Comparison of ENCODE assay signal across 8 cellular contexts in genomic region chr11:66335531-66336233, GRCh38. TPM values are rescaled to one million over a fixed set of nuclear protein-coding genes. Genes with fewer than 3 reads are reported as not detected.
DNase-seq lines count a peak whose midpoint lies in the region; ATAC-seq and TF ChIP-seq lines count a peak whose summit lies in the region.

No MANE protein-coding gene starts in this region.

- no peak for DNase-seq in AG04450 (ENCODE audit: low read depth, low spot score)
- DNase-seq in HK-2 (ENCODE audit: unreplicated experiment), result peak; percentile 73
- peak; percentile 55 for DNase-seq in amniotic stem cell (lab: John Stamatoyannopoulos, UW)
- peak; percentile 75 for DNase-seq in hepatic stellate cell (ENCODE audit: low spot score)
- DNase-seq in sciatic nerve (ENCODE audit: low spot score), result no peak
- no peak for DNase-seq in NCI-H2227 treated with DMSO at 0.1 percent for 48 hours (lab: John Stamatoyannopoulos, UW)

- CTCF ChIA-PET in AG04450 (lab: Charles Lee), result interaction anchor here (0.7 to 2.3 kb wide), 10 partner anchors 9 to 54 kb away, joined by 3 to 64 read pairs (median 4); partner anchors contain the start of genes BRMS1, CD248 and YIF1A

- no peaks in the 10 kb centered on the region for H3K27me3 ChIP-seq in AG04450 (ENCODE audit: control insufficient read depth, insufficient read depth, low read length)

- H3K27ac ChIP-seq in AG04450 (ENCODE audit: low read depth, low read length), result peak overlapping the region; percentile 97

- intact Hi-C loops in sciatic nerve (cut with DNase I), result no loop called here

- POLR2A ChIA-PET in AG04450 (lab: Yijun Ruan, JAX), result interaction anchor here (0.5 to 3.7 kb wide), 15 partner anchors 9 to 779 kb away, joined by 3 to 99 read pairs (median 5); partner anchors contain the start of genes B4GAT1, BRMS1, CD248 and YIF1A

- H3K4me3 ChIP-seq in AG04450 (ENCODE audit: low read depth, low read length), result peak overlapping the region; percentile 85

- peak; percentile 12 for ATAC-seq in sciatic nerve
- no peak for ATAC-seq in GM18520 (IDR thresholded peaks at IDR 0.05; ENCODE audit: unreplicated experiment)
- ATAC-seq in HG03439 (IDR thresholded peaks at IDR 0.05; ENCODE audit: unreplicated experiment), result no peak

- peaks cover 3% of the 10 kb centered on the region; the same call in 1 of the 2 replicates for H3K9me3 ChIP-seq in AG04450 (ENCODE audit: control insufficient read depth, insufficient read depth, low read length)

- no peak for TF ChIP-seq CTCF in AG04450 (IDR thresholded peaks at IDR 0.05; ENCODE audit: low read depth, low read length)

RNA-seq across cellular contexts. Expression of gene RIN1, which starts 0.6 kb away (rescaled TPM):
- 6.7 and 9.0 TPM in 2 replicates for polyA plus RNA-seq in AG04450 (2011; rRNA removed)
- 5.7 and 5.9 TPM in 2 replicates for polyA minus RNA-seq in AG04450 (2011; rRNA and poly(A)+ RNA removed)
- 5.0 TPM for total RNA-seq in sciatic nerve

RNA-seq across cellular contexts. Expression of gene BRMS1, which starts 9.2 kb away (rescaled TPM):
- 35.2 and 39.3 TPM in 2 replicates for polyA plus RNA-seq in AG04450 (2011; rRNA removed)
- 12.9 and 15.2 TPM in 2 replicates for polyA minus RNA-seq in AG04450 (2011; rRNA and poly(A)+ RNA removed)
- 18.7 TPM for total RNA-seq in sciatic nerve

RNA-seq across cellular contexts. Expression of gene B4GAT1, which starts 11.7 kb away (rescaled TPM):
- polyA plus RNA-seq in AG04450 (2011; rRNA removed), result 15.9 and 17.7 TPM in 2 replicates
- 3.0 and 4.4 TPM in 2 replicates for polyA minus RNA-seq in AG04450 (2011; rRNA and poly(A)+ RNA removed)
- total RNA-seq in sciatic nerve, result 49.3 TPM

RNA-seq across cellular contexts. Expression of gene CD248, which starts 18.8 kb away (rescaled TPM):
- polyA plus RNA-seq in AG04450 (2011; rRNA removed), result 105 and 128 TPM in 2 replicates
- 55.9 and 67.4 TPM in 2 replicates for polyA minus RNA-seq in AG04450 (2011; rRNA and poly(A)+ RNA removed)
- 35.1 TPM for total RNA-seq in sciatic nerve

RNA-seq across cellular contexts. Expression of gene SLC29A2, which starts 35.9 kb away (rescaled TPM):
- 0.16 and 0.46 TPM in 2 replicates for polyA plus RNA-seq in AG04450 (2011; rRNA removed)
- 0.14 and 0.26 TPM in 2 replicates for polyA minus RNA-seq in AG04450 (2011; rRNA and poly(A)+ RNA removed)
- 2.3 TPM for total RNA-seq in sciatic nerve

Comparison
In these comparisons a context has a peak if more than half of its experiments do, and no peak if none do; other contexts are left out.
1. DNase-seq: peak in HK-2 (single experiment), amniotic stem cell (single experiment) and hepatic stellate cell (single experiment); none in AG04450 (single experiment), sciatic nerve (single experiment) and NCI-H2227 treated with DMSO at 0.1 percent for 48 hours (single experiment).